ENCODE assay signal across 22 cellular contexts in genomic region chr11:17238377-17238776, GRCh38. TPM values are rescaled to one million over a fixed set of nuclear protein-coding genes. Genes with fewer than 3 reads are reported as not detected.
DNase-seq lines count a peak whose midpoint lies in the region; ATAC-seq and TF ChIP-seq lines count a peak whose summit lies in the region.
"Had no signal": no experiment of that assay in that cellular context is flagged by ENCODE, and none has a peak within 500 bp of the region (broad histone marks: within the 10 kb centered on the region; RNA-seq: fewer than 3 reads in every experiment).

No MANE protein-coding gene starts in this region.

- H3K4me1 Mint-ChIP-seq in endothelial cell (ENCODE audit: unreplicated experiment) = no peaks in the 10 kb centered on the region

- ATAC-seq in HG02571 (IDR thresholded peaks at IDR 0.05; ENCODE audit: unreplicated experiment) = no peak
- ATAC-seq: A549, GM12878 had no signal

- intact Hi-C loops in PC-9 (cut with micrococcal nuclease; ENCODE audit: unreplicated experiment) = no loop called here

- no peaks in the 10 kb centered on the region for H3K36me3 Mint-ChIP-seq in endothelial cell (ENCODE audit: low read depth, unreplicated experiment)
- H3K36me3 Mint-ChIP-seq: CD14-positive monocyte had no signal

- 66% methylated on average over 3 of the region's 3 CpGs for WGBS in smooth muscle cell (ENCODE audit: low lambda C conversion rate)

- H3K9me2 ChIP-seq in PC-9 (ENCODE audit: insufficient read depth) = no peaks in the 10 kb centered on the region

- H3K9ac ChIP-seq in smooth muscle cell (ENCODE audit: low read depth) = peak overlapping the region; percentile 10
- H3K9ac ChIP-seq: KMS-11 had no signal

- H3K4me3 ChIP-seq in PC-9 = no peak overlapping the region
- no peak overlapping the region for H3K4me3 ChIP-seq in smooth muscle cell
- H3K4me3 ChIP-seq: A549, GM12878, HAP-1, SK-N-MC had no signal

- no peak overlapping the region for H3K27ac ChIP-seq in PC-9
- H3K27ac ChIP-seq in smooth muscle cell (ENCODE audit: low read depth) = no peak overlapping the region
- H3K27ac ChIP-seq: A549, KMS-11, SK-N-MC had no signal

- H3K79me2 ChIP-seq in PC-9 (ENCODE audit: low read depth) (no peaks in the 10 kb centered on the region), smooth muscle cell (ENCODE audit: low read depth) (no peaks in the 10 kb centered on the region)

- no peak overlapping the region for H3K4me3 Mint-ChIP-seq in endothelial cell (ENCODE audit: unreplicated experiment)
- H3K4me3 Mint-ChIP-seq: CD14-positive monocyte had no signal

- H3K36me3 ChIP-seq in PC-9 (ENCODE audit: low read depth) = no peaks in the 10 kb centered on the region
- H3K36me3 ChIP-seq in smooth muscle cell (ENCODE audit: low read depth) = no peaks in the 10 kb centered on the region
- H3K36me3 ChIP-seq: HAP-1 had no signal

- no peaks in the 10 kb centered on the region for H3K27me3 ChIP-seq in PC-9 (ENCODE audit: insufficient read depth, low read depth)
- H3K27me3 ChIP-seq in smooth muscle cell (ENCODE audit: low read depth) = no peaks in the 10 kb centered on the region

- no peaks in the 10 kb centered on the region for H3K9me3 Mint-ChIP-seq in endothelial cell (ENCODE audit: unreplicated experiment)

- H3K4me1 ChIP-seq in PC-9 (replicated peaks; ENCODE audit: insufficient read depth) = peaks cover 13% of the 10 kb centered on the region; the same call in 1 of the 2 replicates
- no peaks in the 10 kb centered on the region for H3K4me1 ChIP-seq in smooth muscle cell (ENCODE audit: low read depth)
- H3K4me1 ChIP-seq: A549, HAP-1 had no signal

- peaks cover 10% of the 10 kb centered on the region; the same call in 1 of the 2 replicates for H3F3A ChIP-seq in PC-9 (ENCODE audit: insufficient read depth, low read depth)
- no peaks in the 10 kb centered on the region for H3F3A ChIP-seq in smooth muscle cell (ENCODE audit: low read depth)

- H3K27ac Mint-ChIP-seq in endothelial cell (ENCODE audit: unreplicated experiment) = no peak overlapping the region
- H3K27ac Mint-ChIP-seq: CD14-positive monocyte had no signal

- peaks cover under 1% of the 10 kb centered on the region for H3K27me3 Mint-ChIP-seq in endothelial cell (ENCODE audit: unreplicated experiment)

- no peaks in the 10 kb centered on the region for H4K20me1 ChIP-seq in PC-9 (ENCODE audit: insufficient read depth)
- H4K20me1 ChIP-seq in smooth muscle cell (ENCODE audit: low read depth) = no peaks in the 10 kb centered on the region

- H3K4me2 ChIP-seq in PC-9 (0 out of 2 replicates have a peak overlapping the region, but pooled peaks have one; percentile 21), smooth muscle cell (no peak overlapping the region)
- H3K4me2 ChIP-seq: A549, KMS-11 had no signal

- no TSS peak for BruUV-seq in PC-9 (replicated peaks; lab: Mats Ljungman, UMichigan)

- H2AFZ ChIP-seq in PC-9 (no peak overlapping the region), smooth muscle cell (ENCODE audit: low read depth) (no peak overlapping the region)

- TF ChIP-seq CTCF in PC-9 (conservative IDR thresholded peaks at IDR 0.05) (no peak), smooth muscle cell (IDR thresholded peaks at IDR 0.05; ENCODE audit: borderline replicate concordance, insufficient read depth, poor library complexity, severe bottlenecking) (no peak), endothelial cell (IDR thresholded peaks at IDR 0.05; ENCODE audit: unreplicated experiment) (no peak)

- CTCF ChIA-PET in PC-9 (lab: Charles Lee) = interaction anchor here (0.7 kb wide), 1 partner anchor 8 kb away, joined by 3 read pairs; no protein-coding TSS in a partner anchor

- H3K9me3 ChIP-seq in PC-9 (ENCODE audit: insufficient read depth, low read depth) (no peaks in the 10 kb centered on the region), smooth muscle cell (replicated peaks; ENCODE audit: low read depth) (no peaks in the 10 kb centered on the region)
- H3K9me3 ChIP-seq: A549, HAP-1 had no signal

- POLR2A ChIA-PET in PC-9 (lab: Charles Lee; ENCODE audit: unreplicated experiment) = interaction anchor here (0.6 kb wide), 1 partner anchor 16 kb away, joined by 4 read pairs; no protein-coding TSS in a partner anchor

- DNase-seq in NCI-H510A treated with DMSO at 0.1 percent for 48 hours (lab: John Stamatoyannopoulos, UW) = peak; percentile 1
- DNase-seq in NCI-H510A (lab: John Stamatoyannopoulos, UW) = no peak
- DNase-seq in PC-9 = peak; percentile 14 to 83
- DNase-seq in foreskin melanocyte = peak; percentile 18
- no peak for DNase-seq in smooth muscle cell (lab: John Stamatoyannopoulos, UW; ENCODE audit: unreplicated experiment)
- DNase-seq in pons (ENCODE audit: low spot score) = no peak
- no peak for DNase-seq in endothelial cell (ENCODE audit: low spot score)
- DNase-seq: COR-L47; DMS153; MM.1S; NCI-H1105; NCI-H2029; NCI-H524 treated with DMSO at 0.1 percent for 48 hours; NK-92 treated with Interleukin-12 subunit alpha and Interleukin-12 subunit beta, amount 100 ng/mL, for 24 hours; OCI-M1 had no signal

RNA-seq across cellular contexts. Expression of gene PIK3C2A, which starts 30.6 kb away (rescaled TPM):
- total RNA-seq in PC-9 (2021) (53.8 and 70.7 TPM in 2 replicates), smooth muscle cell (50.6 and 58.8 TPM in 2 replicates), endothelial cell (ENCODE audit: unreplicated experiment) (84.6 TPM)
- 10.0 and 13.6 TPM in 2 replicates for polyA plus RNA-seq in smooth muscle cell

RNA-seq across cellular contexts. Expression of gene NUCB2, which starts 38.2 kb away (rescaled TPM):
- total RNA-seq in PC-9 (2021) (22.4 and 29.7 TPM in 2 replicates), smooth muscle cell (91.2 and 118 TPM in 2 replicates), endothelial cell (ENCODE audit: unreplicated experiment) (76.8 TPM)
- 148 and 177 TPM in 2 replicates for polyA plus RNA-seq in smooth muscle cell

Comparison
In these comparisons a context has a peak if more than half of its experiments do, and no peak if none do; other contexts are left out.
1. DNase-seq: peak in NCI-H510A treated with DMSO at 0.1 percent for 48 hours (single experiment), PC-9 (2 of 2) and foreskin melanocyte (single experiment); none in NCI-H510A (single experiment), smooth muscle cell (single experiment), pons (single experiment) and endothelial cell (single experiment).